Comparison of ENCODE assay signal across 30 cellular contexts in genomic region chrY:8655017-8655416, GRCh38.
"Had no signal": no experiment of that assay in that cellular context is flagged by ENCODE, and none has a peak within 500 bp of the region (broad histone marks: within the 10 kb centered on the region; RNA-seq: fewer than 3 reads in every experiment).

No MANE protein-coding gene starts in this region.

- DNase-seq: naive thymus-derived CD8-positive, alpha-beta T cell; nephron progenitor cell; nucleus accumbens; pancreas; retina; right cardiac atrium; right lobe of liver; sigmoid colon; spleen; stimulated activated CD4-positive, alpha-beta T cell treated with anti-CD3 and anti-CD28 coated beads, Interleukin-12 subunit alpha, Interleukin-12 subunit beta, amount 100 ng/mL, for 4 hours; stimulated activated CD4-positive, alpha-beta T cell treated with anti-CD3 and anti-CD28 coated beads, Interleukin-1b, Interleukin-23, amount 100 ng/mL, for 48 hours; stimulated activated CD4-positive, alpha-beta T cell treated with anti-CD3 and anti-CD28 coated beads, Interleukin-4, amount 100 ng/mL, for 1 hour; stimulated activated CD4-positive, alpha-beta T cell treated with anti-CD3 and anti-CD28 coated beads, Interleukin-4, amount 100 ng/mL, for 4 hours; stimulated activated CD8-positive, alpha-beta memory T cell treated with anti-CD3 and anti-CD28 coated beads, Interleukin-4, amount 100 ng/mL, for 48 hours; stimulated activated naive CD4-positive, alpha-beta T cell; stimulated activated naive CD8-positive, alpha-beta T cell treated with anti-CD3 and anti-CD28 coated beads, Interleukin-15, amount 100 ng/mL, for 72 hours; stimulated activated naive CD8-positive, alpha-beta T cell treated with anti-CD3 and anti-CD28 coated beads, Interleukin-15, Interleukin-2, amounts not matched to agents 100 U/mL and 50 U/mL, for 24 hours; substantia nigra; testis; tibial artery; transverse colon; upper lobe of right lung; uterus had no signal

- H3K4me1 ChIP-seq: pancreas, prostate gland, right lobe of liver, spleen, testis, tibial artery, transverse colon, upper lobe of right lung, uterus had no signal

- ATAC-seq: naive thymus-derived CD8-positive, alpha-beta T cell; natural killer cell treated with Interleukin-12 subunit alpha and Interleukin-12 subunit beta and Interleukin-15 and Interleukin-18, amount 100 ng/mL, for 72 hours; pancreas; right cardiac atrium; right lobe of liver; stimulated activated memory B cell treated with anti-CD40 and anti-IgM and Interleukin-4, amounts not matched to agents 10 μg/mL and 1 μg/mL and 100 μg/mL, for 72 hours; stimulated activated naive CD8-positive, alpha-beta T cell treated with anti-CD3 and anti-CD28 coated beads, Interleukin-15, amount 100 ng/mL, for 72 hours; stimulated activated naive CD8-positive, alpha-beta T cell treated with anti-CD3 and anti-CD28 coated beads, Interleukin-15, Interleukin-2, amounts not matched to agents 100 U/mL and 50 U/mL, for 24 hours; upper lobe of right lung had no signal

- H3K4me2 ChIP-seq: smooth muscle cell had no signal

- H3K36me3 ChIP-seq: neutrophil, pancreas, prostate gland, right lobe of liver, sigmoid colon, spleen, suprapubic skin, tibial artery, transverse colon, upper lobe of right lung, uterus had no signal

- H3K27me3 ChIP-seq: neutrophil, pancreas, right lobe of liver, sigmoid colon, spleen, suprapubic skin, testis, tibial artery, transverse colon, upper lobe of right lung, uterus had no signal

- H3K4me3 ChIP-seq: pancreas, prostate gland, right lobe of liver, sigmoid colon, skin epidermis, smooth muscle cell, spleen, suprapubic skin, testis, tibial artery, transverse colon, upper lobe of right lung, uterus had no signal

- H3K9me3 ChIP-seq: neutrophil, pancreas, prostate gland, right lobe of liver, sigmoid colon, spleen, suprapubic skin, testis, tibial artery, transverse colon, upper lobe of right lung, uterus had no signal

- H3K27ac ChIP-seq: neutrophil, pancreas, prostate gland, right lobe of liver, skin epidermis, spleen, testis, tibial artery, transverse colon, upper lobe of right lung, uterus had no signal
